ENCODE assay signal across 13 cellular contexts in genomic region chr5:65938256-65938655, GRCh38. TPM values are rescaled to one million over a fixed set of nuclear protein-coding genes. Genes with fewer than 3 reads are reported as not detected.
A peak's percentile ranks its signal among the peaks of the same experiment; 100 is the strongest.
DNase-seq lines count a peak whose midpoint lies in the region; ATAC-seq and TF ChIP-seq lines count a peak whose summit lies in the region.
"Had no signal": no experiment of that assay in that cellular context is flagged by ENCODE, and none has a peak within 500 bp of the region (broad histone marks: within the 10 kb centered on the region; RNA-seq: fewer than 3 reads in every experiment).

No MANE protein-coding gene starts in this region.

- H3K36me3 Mint-ChIP-seq in MCF 10A (ENCODE audit: insufficient read depth, unreplicated experiment) = peaks cover 26% of the 10 kb centered on the region

- CTCF ChIA-PET in MCF 10A (lab: Yijun Ruan, JAX) = no interaction called here

- H3F3A ChIP-seq in DOHH2 (ENCODE audit: control insufficient read depth, insufficient read depth) = peaks cover 30% of the 10 kb centered on the region

- H3K9me2 ChIP-seq in DOHH2 (replicated peaks; ENCODE audit: control insufficient read depth, low read length) (no peaks in the 10 kb centered on the region), Karpas-422 (replicated peaks; ENCODE audit: insufficient read depth, low read length) (no peaks in the 10 kb centered on the region)

- no peak overlapping the region for H3K4me3 Mint-ChIP-seq in MCF 10A (ENCODE audit: unreplicated experiment)
- H3K4me3 Mint-ChIP-seq: activated naive CD8-positive, alpha-beta T cell treated with anti-CD3 and anti-CD28 coated beads, Interleukin-2, amount 50 U/mL, for 24 hours had no signal

- H3K27ac ChIP-seq in DOHH2 (ENCODE audit: low read depth, low read length) = peak overlapping the region; percentile 85
- H3K27ac ChIP-seq in Karpas-422 (ENCODE audit: low read length) = peak overlapping the region; percentile 39; the same call in 1 of the 2 replicates
- H3K27ac ChIP-seq: colonic mucosa had no signal

- H3K9me3 ChIP-seq in DOHH2 (ENCODE audit: control insufficient read depth, insufficient read depth, low read length) (no peaks in the 10 kb centered on the region), Karpas-422 (ENCODE audit: low read length) (no peaks in the 10 kb centered on the region)
- H3K9me3 ChIP-seq: colonic mucosa had no signal

- H2AFZ ChIP-seq in Karpas-422 (ENCODE audit: low read length) = no peak overlapping the region

- no peaks in the 10 kb centered on the region for H3K27me3 Mint-ChIP-seq in MCF 10A (ENCODE audit: insufficient read depth, unreplicated experiment)
- H3K27me3 Mint-ChIP-seq: activated naive CD8-positive, alpha-beta T cell treated with anti-CD3 and anti-CD28 coated beads, Interleukin-2, amount 50 U/mL, for 24 hours had no signal

- peaks cover 71% of the 10 kb centered on the region for H3K4me1 ChIP-seq in DOHH2 (ENCODE audit: control insufficient read depth, low read length)
- peaks cover 37% of the 10 kb centered on the region for H3K4me1 ChIP-seq in Karpas-422 (ENCODE audit: low read length)
- H3K4me1 ChIP-seq: colonic mucosa had no signal

- no TSS peak for BruUV-seq in MCF 10A (replicated peaks; lab: Mats Ljungman, UMichigan)

- POLR2A ChIA-PET in MCF 10A (lab: Yijun Ruan, JAX) = no interaction called here

- H3K9ac ChIP-seq in Karpas-422 (ENCODE audit: low read length) = no peak overlapping the region

- H4K20me1 ChIP-seq in DOHH2 (ENCODE audit: control insufficient read depth, insufficient read depth, low read depth, low read length) = peaks cover 9% of the 10 kb centered on the region; the same call in 1 of the 2 replicates
- no peaks in the 10 kb centered on the region for H4K20me1 ChIP-seq in Karpas-422 (ENCODE audit: insufficient read depth, low read depth, low read length)

- peak overlapping the region; percentile 69 for H3K4me3 ChIP-seq in DOHH2 (ENCODE audit: low read length)
- H3K4me3 ChIP-seq in Karpas-422 (ENCODE audit: low read length) = no peak overlapping the region
- H3K4me3 ChIP-seq: colonic mucosa had no signal

- H3K9me3 Mint-ChIP-seq in MCF 10A (ENCODE audit: unreplicated experiment) = no peaks in the 10 kb centered on the region
- H3K9me3 Mint-ChIP-seq: activated naive CD8-positive, alpha-beta T cell treated with anti-CD3 and anti-CD28 coated beads, Interleukin-2, amount 50 U/mL, for 24 hours had no signal

- TF ChIP-seq CTCF in DOHH2 (IDR thresholded peaks at IDR 0.05; ENCODE audit: low read depth, low read length, poor library complexity, severe bottlenecking) (no peak), MCF 10A (IDR thresholded peaks at IDR 0.05; ENCODE audit: unreplicated experiment) (no peak)

- peaks cover 16% of the 10 kb centered on the region for H3K4me1 Mint-ChIP-seq in MCF 10A (ENCODE audit: insufficient read depth, unreplicated experiment)

- peak; percentile 65 for DNase-seq in Karpas-422
- no peak for DNase-seq in activated CD4-positive, CD25-positive, alpha-beta regulatory T cell (lab: John Stamatoyannopoulos, UW)
- DNase-seq in mesenteric fat pad (ENCODE audit: low spot score) = no peak
- no peak for DNase-seq in HCEC 1CT
- DNase-seq in MCF 10A (ENCODE audit: unreplicated experiment) = no peak
- DNase-seq: activated naive CD8-positive, alpha-beta T cell treated with anti-CD3 and anti-CD28 coated beads, Interleukin-2, amount 50 U/mL, for 24 hours; colonic mucosa; mesenchymal stem cell; NCI-H1417 treated with DMSO at 0.1 percent for 48 hours; SHP77 had no signal

- H3K27me3 ChIP-seq in DOHH2 (ENCODE audit: control insufficient read depth, low read length) (no peaks in the 10 kb centered on the region), Karpas-422 (ENCODE audit: low read length) (no peaks in the 10 kb centered on the region)
- H3K27me3 ChIP-seq: colonic mucosa had no signal

- no peak overlapping the region for H3K27ac Mint-ChIP-seq in MCF 10A (ENCODE audit: low read depth, unreplicated experiment)
- H3K27ac Mint-ChIP-seq: activated naive CD8-positive, alpha-beta T cell treated with anti-CD3 and anti-CD28 coated beads, Interleukin-2, amount 50 U/mL, for 24 hours had no signal

- H3K36me3 ChIP-seq in DOHH2 (ENCODE audit: control insufficient read depth, low read length) (peaks cover 31% of the 10 kb centered on the region), Karpas-422 (ENCODE audit: insufficient read depth, low read length) (peaks cover 38% of the 10 kb centered on the region)
- H3K36me3 ChIP-seq: colonic mucosa had no signal

- H3K79me2 ChIP-seq in DOHH2 (ENCODE audit: control insufficient read depth, low read length) = peaks cover 84% of the 10 kb centered on the region
- peaks cover 83% of the 10 kb centered on the region for H3K79me2 ChIP-seq in Karpas-422 (ENCODE audit: low read length)

- ATAC-seq in GM19467 (IDR thresholded peaks at IDR 0.05; ENCODE audit: unreplicated experiment) = peak; percentile 82
- peak; percentile 73 for ATAC-seq in HG02870 (IDR thresholded peaks at IDR 0.05; ENCODE audit: unreplicated experiment)
- ATAC-seq: activated naive CD8-positive, alpha-beta T cell treated with anti-CD3 and anti-CD28 coated beads, Interleukin-2, amount 50 U/mL, for 24 hours had no signal

- intact Hi-C loops in MCF 10A (cut with micrococcal nuclease) = no loop called here

- H3K4me2 ChIP-seq in DOHH2 (ENCODE audit: low read length) (peak overlapping the region; percentile 52), Karpas-422 (ENCODE audit: low read depth, low read length, poor library complexity, severe bottlenecking) (no peak overlapping the region)

RNA-seq across cellular contexts. Expression of gene ERBIN, which starts 11.9 kb away (rescaled TPM):
- total RNA-seq in Karpas-422 (2014; rRNA removed; shearing (Covaris generic); ENCODE audit: low replicate concordance) = 173 and 203 TPM in 2 replicates
- total RNA-seq in mesenteric fat pad (54.0 TPM), MCF 10A (2022) (69.2 and 71.3 TPM in 2 replicates)
